ENCODE assay signal across 22 cellular contexts in genomic region chr13:111512707-111513106, GRCh38.
"Had no signal": no experiment of that assay in that cellular context is flagged by ENCODE, and none has a peak within 500 bp of the region (broad histone marks: within the 10 kb centered on the region; RNA-seq: fewer than 3 reads in every experiment).

No MANE protein-coding gene starts in this region.

- DNase-seq: dermis blood vessel endothelial cell; erythroblast; foreskin keratinocyte; immature natural killer cell; left colon; mammary epithelial cell; naive thymus-derived CD8-positive, alpha-beta T cell; nucleus accumbens; psoas muscle; retina; sigmoid colon; stimulated activated CD4-positive, alpha-beta T cell treated with anti-CD3 and anti-CD28 coated beads, Interleukin-12 subunit alpha, Interleukin-12 subunit beta, amount 100 ng/mL, for 4 hours; stimulated activated naive CD4-positive, alpha-beta T cell; thyroid gland; upper lobe of left lung; uterus had no signal

- H3K4me3 ChIP-seq: mucosa of descending colon, psoas muscle, sigmoid colon, skin epidermis, thyroid gland, upper lobe of left lung, uterus had no signal

- H3K4me3 Mint-ChIP-seq: immature natural killer cell; naive thymus-derived CD8-positive, alpha-beta T cell had no signal

- H3K9me3 ChIP-seq: mucosa of descending colon, psoas muscle, sigmoid colon, thyroid gland, upper lobe of left lung, uterus had no signal

- H3K79me2 ChIP-seq: parathyroid adenoma had no signal

- H3K27me3 ChIP-seq: foreskin keratinocyte, thyroid gland, upper lobe of left lung, uterus had no signal

- H3K36me3 Mint-ChIP-seq: immature natural killer cell; naive thymus-derived CD8-positive, alpha-beta T cell had no signal

- H3K36me3 ChIP-seq: sigmoid colon, thyroid gland, upper lobe of left lung, uterus had no signal

- ATAC-seq: foreskin keratinocyte; left colon; mucosa of descending colon; naive thymus-derived CD8-positive, alpha-beta T cell; psoas muscle had no signal

- H3K4me1 Mint-ChIP-seq: immature natural killer cell had no signal

- H3K27ac Mint-ChIP-seq: immature natural killer cell; naive thymus-derived CD8-positive, alpha-beta T cell had no signal

- FAIRE-seq: colon, endothelial cell of umbilical vein, keratinocyte had no signal

- H3K4me1 ChIP-seq: foreskin keratinocyte, parathyroid adenoma, psoas muscle, sigmoid colon, thyroid gland, upper lobe of left lung, uterus had no signal

- H3K9ac ChIP-seq: parathyroid adenoma had no signal

- H3K27ac ChIP-seq: foreskin keratinocyte, parathyroid adenoma, psoas muscle, sigmoid colon, skin epidermis, thyroid gland, upper lobe of left lung, uterus had no signal

- H2AFZ ChIP-seq: parathyroid adenoma had no signal
